Comparison of ENCODE assay signal across 16 cellular contexts in the genomic region with DNA sequence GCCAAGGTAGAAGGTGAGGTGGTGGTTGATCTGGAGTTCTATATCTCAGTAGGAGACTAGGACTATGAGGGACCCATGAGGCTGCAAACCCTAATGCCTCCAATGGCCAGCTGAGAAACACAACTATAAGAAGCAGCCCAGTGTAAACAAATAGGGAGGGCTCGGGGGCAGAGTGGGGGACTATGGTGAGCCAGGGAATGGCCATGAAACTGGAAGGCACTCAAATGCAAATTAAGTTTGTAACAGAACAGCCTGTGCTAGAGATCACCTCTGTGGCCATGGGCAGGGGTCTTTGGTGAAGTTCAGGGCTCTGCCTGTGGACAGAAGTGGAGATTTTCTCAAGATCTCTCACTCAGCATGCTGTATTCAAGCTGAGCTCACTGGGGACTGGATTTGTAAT.
DNase-seq lines count a peak whose midpoint lies in the region; ATAC-seq and TF ChIP-seq lines count a peak whose summit lies in the region.
"Had no signal": no experiment of that assay in that cellular context is flagged by ENCODE, and none has a peak within 500 bp of the region (broad histone marks: within the 10 kb centered on the region; RNA-seq: fewer than 3 reads in every experiment).

No MANE protein-coding gene starts in this region.

- H3K79me2 ChIP-seq in osteoblast (ENCODE audit: insufficient read depth, low read length): no peaks in the 10 kb centered on the region

- H3K9ac ChIP-seq in NT2/D1 (ENCODE audit: insufficient read length, low read depth): no peak overlapping the region
- H3K9ac ChIP-seq in iPS-20b (ENCODE audit: low read depth, low read length): no peak overlapping the region
- no peak overlapping the region for H3K9ac ChIP-seq in colonic mucosa (ENCODE audit: low read depth in 2 of 2, low read length in 2 of 2)
- H3K9ac ChIP-seq: BLaER1 treated with 17β-estradiol and CSF1 and Interleukin-3, amounts not matched to agents 10 nM and 100 nM had no signal

- H4K20me1 ChIP-seq in osteoblast (ENCODE audit: insufficient read depth, low read length): no peaks in the 10 kb centered on the region
- H4K20me1 ChIP-seq: BLaER1 treated with 17β-estradiol and CSF1 and Interleukin-3, amounts not matched to agents 10 nM and 100 nM had no signal

- H3K36me3 ChIP-seq in NT2/D1 (ENCODE audit: insufficient read depth, insufficient read length, low read length) (no peaks in the 10 kb centered on the region), iPS-20b (ENCODE audit: insufficient read depth, low read depth, low read length) (no peaks in the 10 kb centered on the region), colonic mucosa (no peaks in the 10 kb centered on the region), osteoblast (ENCODE audit: insufficient read depth, low read length) (no peaks in the 10 kb centered on the region)
- H3K36me3 ChIP-seq: BLaER1 treated with 17β-estradiol and CSF1 and Interleukin-3, amounts not matched to agents 10 nM and 100 nM had no signal

- intact Hi-C loops in colonic mucosa (cut with DNase I): no loop called here

- H3K4me1 ChIP-seq in NT2/D1 (ENCODE audit: insufficient read depth, insufficient read length) (peaks cover 44% of the 10 kb centered on the region), iPS-20b (ENCODE audit: insufficient read depth, low read length) (peaks cover 24% of the 10 kb centered on the region; the same call in 1 of the 2 replicates), colonic mucosa (no peaks in the 10 kb centered on the region), osteoblast (ENCODE audit: insufficient read depth, low read length) (no peaks in the 10 kb centered on the region)

- TF ChIP-seq CTCF in colonic mucosa (IDR thresholded peaks at IDR 0.05) (no peak), osteoblast (IDR thresholded peaks at IDR 0.05; ENCODE audit: extremely low read depth, low read depth, low read length) (no peak)

- H3K27ac ChIP-seq in iPS-20b (ENCODE audit: low read length): no peak overlapping the region
- H3K27ac ChIP-seq in colonic mucosa: no peak overlapping the region
- no peak overlapping the region for H3K27ac ChIP-seq in osteoblast (ENCODE audit: low read depth, low read length)
- H3K27ac ChIP-seq: BLaER1 treated with 17β-estradiol and CSF1 and Interleukin-3, amounts not matched to agents 10 nM and 100 nM had no signal

- H3K27me3 ChIP-seq in NT2/D1 (ENCODE audit: insufficient read depth, insufficient read length): no peaks in the 10 kb centered on the region
- no peaks in the 10 kb centered on the region; the same call in 1 of the 2 replicates for H3K27me3 ChIP-seq in iPS-20b (ENCODE audit: insufficient read depth, low read length)
- H3K27me3 ChIP-seq in colonic mucosa: no peaks in the 10 kb centered on the region
- H3K27me3 ChIP-seq in osteoblast (ENCODE audit: insufficient read depth, low read length): no peaks in the 10 kb centered on the region
- H3K27me3 ChIP-seq: BLaER1 treated with 17β-estradiol and CSF1 and Interleukin-3, amounts not matched to agents 10 nM and 100 nM had no signal

- no peak for ATAC-seq in GM21619 (IDR thresholded peaks at IDR 0.05; ENCODE audit: unreplicated experiment)
- ATAC-seq: HepG2 had no signal

- H3K9me3 ChIP-seq in NT2/D1 (ENCODE audit: insufficient read depth, low read length) (no peaks in the 10 kb centered on the region), iPS-20b (ENCODE audit: insufficient read depth, low read depth, low read length) (no peaks in the 10 kb centered on the region), colonic mucosa (no peaks in the 10 kb centered on the region), osteoblast (ENCODE audit: low read depth, low read length) (no peaks in the 10 kb centered on the region)
- H3K9me3 ChIP-seq: BLaER1 treated with 17β-estradiol and CSF1 and Interleukin-3, amounts not matched to agents 10 nM and 100 nM had no signal

- H2AFZ ChIP-seq in osteoblast (ENCODE audit: low read length): no peak overlapping the region

- H3K4me3 ChIP-seq in NT2/D1 (ENCODE audit: insufficient read length, low read depth): no peak overlapping the region
- peak overlapping the region; percentile 27 for H3K4me3 ChIP-seq in iPS-20b (ENCODE audit: low read length)
- no peak overlapping the region for H3K4me3 ChIP-seq in colonic mucosa
- no peak overlapping the region for H3K4me3 ChIP-seq in osteoblast (ENCODE audit: insufficient read depth, low read length)
- H3K4me3 ChIP-seq: BLaER1 treated with 17β-estradiol and CSF1 and Interleukin-3, amounts not matched to agents 10 nM and 100 nM had no signal

- no peak overlapping the region for H3K4me2 ChIP-seq in osteoblast (ENCODE audit: insufficient read depth, low read length)
- H3K4me2 ChIP-seq: BLaER1 treated with 17β-estradiol and CSF1 and Interleukin-3, amounts not matched to agents 10 nM and 100 nM had no signal

- DNase-seq in NCI-H526 (lab: John Stamatoyannopoulos, UW) (peak; percentile 37 to 62), NCI-H526 treated with DMSO at 0.1 percent for 48 hours (lab: John Stamatoyannopoulos, UW) (no peak), NT2/D1 (ENCODE audit: low read depth, low spot score) (peak; percentile 46), colonic mucosa (no peak), osteoblast (ENCODE audit: insufficient read length, low spot score, missing footprints) (no peak)
- DNase-seq: ACHN; Calu3; CD4-positive, alpha-beta T cell; DMS153; DMS79 treated with DMSO at 0.1 percent for 48 hours; EL; GDM1 had no signal

Comparison
In these comparisons a context has a peak if more than half of its experiments do, and no peak if none do; other contexts are left out.
1. DNase-seq: peak in NCI-H526 (2 of 2) and NT2/D1 (single experiment); none in NCI-H526 treated with DMSO at 0.1 percent for 48 hours (single experiment), colonic mucosa (single experiment) and osteoblast (single experiment).